34 cellular contexts compared by ENCODE assay signal in genomic region chrY:13612916-13613315, GRCh38.
"Had no signal": no experiment of that assay in that cellular context is flagged by ENCODE, and none has a peak within 500 bp of the region (broad histone marks: within the 10 kb centered on the region; RNA-seq: fewer than 3 reads in every experiment).

No MANE protein-coding gene starts in this region.

- H3K36me3 ChIP-seq: adrenal gland, ascending aorta, brain microvascular endothelial cell, breast epithelium, cardiac muscle cell had no signal

- H3K4me3 ChIP-seq: adrenal gland, ascending aorta, body of pancreas, breast epithelium, cardiac muscle cell had no signal

- ATAC-seq: activated naive CD4-positive, alpha-beta T cell treated with anti-CD3 and anti-CD28 coated beads, Interleukin-2, amount 50 U/mL, for 72 hours; activated naive CD8-positive, alpha-beta T cell treated with anti-CD3 and anti-CD28 coated beads, Interleukin-2, amount 50 U/mL, for 24 hours; activated T-cell treated with anti-CD3 and anti-CD28 coated beads, Interleukin-2, amount 50 U/mL, for 4 hours; activated T-cell treated with anti-CD3 and anti-CD28 coated beads, Interleukin-2, amount 50 U/mL, for 72 hours; activated T-helper 17 cell treated with anti-CD3 and anti-CD28 coated beads, Interleukin-2, amount 50 U/mL, for 72 hours; body of pancreas had no signal

- DNase-seq: activated effector memory CD4-positive, alpha-beta T cell treated with anti-CD3 and anti-CD28 coated beads, Interleukin-2, amount 50 U/mL, for 16 hours; activated effector memory CD4-positive, alpha-beta T cell treated with Interleukin-2 at 50 U/mL for 16 hours; activated gamma-delta T cell; activated gamma-delta T cell treated with Interleukin-2 at 50 U/mL for 16 hours; activated naive CD4-positive, alpha-beta T cell; activated naive CD4-positive, alpha-beta T cell treated with anti-CD3 and anti-CD28 coated beads for 36 hours; activated naive CD4-positive, alpha-beta T cell treated with anti-CD3 and anti-CD28 coated beads, Interleukin-2, amount 10 ng/mL, durations not matched to agents 7 days and 5 days; activated naive CD4-positive, alpha-beta T cell treated with anti-CD3 and anti-CD28 coated beads, Interleukin-2, amount 50 U/mL, for 16 hours; activated naive CD4-positive, alpha-beta T cell treated with Interleukin-2 at 50 U/mL for 16 hours; activated naive CD8-positive, alpha-beta T cell treated with anti-CD3 and anti-CD28 coated beads for 36 hours; activated naive CD8-positive, alpha-beta T cell treated with anti-CD3 and anti-CD28 coated beads, Interleukin-2, amount 10 ng/mL, durations not matched to agents 7 days and 5 days; activated naive CD8-positive, alpha-beta T cell treated with anti-CD3 and anti-CD28 coated beads, Interleukin-2, amount 50 U/mL, for 24 hours; activated T-cell treated with anti-CD3 and anti-CD28 coated beads, Interleukin-2, amount 50 U/mL, for 1 hour; activated T-cell treated with anti-CD3 and anti-CD28 coated beads, Interleukin-2, amount 50 U/mL, for 24 hours; activated T-cell treated with anti-CD3 and anti-CD28 coated beads, Interleukin-2, amount 50 U/mL, for 4 hours; activated T-cell treated with anti-CD3 and anti-CD28 coated beads, Interleukin-2, amount 50 U/mL, for 48 hours; activated T-cell treated with anti-CD3 and anti-CD28 coated beads, Interleukin-2, amount 50 U/mL, for 72 hours; adrenal gland; amniotic stem cell; amygdala; anterior cingulate cortex; aorta; body of pancreas; brain microvascular endothelial cell; caudate nucleus; central memory CD4-positive, alpha-beta T cell; cerebellar nuclear complex had no signal

- H3K27ac ChIP-seq: adrenal gland, ascending aorta, body of pancreas, brain microvascular endothelial cell, breast epithelium, cardiac muscle cell had no signal

- H3K9me3 ChIP-seq: adrenal gland, ascending aorta, body of pancreas, breast epithelium had no signal

- H3K27me3 ChIP-seq: adrenal gland, ascending aorta, body of pancreas, brain microvascular endothelial cell, breast epithelium, cardiac muscle cell had no signal

- H3K4me1 ChIP-seq: adrenal gland, ascending aorta, body of pancreas, breast epithelium had no signal

- FAIRE-seq: astrocyte, bronchial epithelial cell had no signal
